In the genomic region with DNA sequence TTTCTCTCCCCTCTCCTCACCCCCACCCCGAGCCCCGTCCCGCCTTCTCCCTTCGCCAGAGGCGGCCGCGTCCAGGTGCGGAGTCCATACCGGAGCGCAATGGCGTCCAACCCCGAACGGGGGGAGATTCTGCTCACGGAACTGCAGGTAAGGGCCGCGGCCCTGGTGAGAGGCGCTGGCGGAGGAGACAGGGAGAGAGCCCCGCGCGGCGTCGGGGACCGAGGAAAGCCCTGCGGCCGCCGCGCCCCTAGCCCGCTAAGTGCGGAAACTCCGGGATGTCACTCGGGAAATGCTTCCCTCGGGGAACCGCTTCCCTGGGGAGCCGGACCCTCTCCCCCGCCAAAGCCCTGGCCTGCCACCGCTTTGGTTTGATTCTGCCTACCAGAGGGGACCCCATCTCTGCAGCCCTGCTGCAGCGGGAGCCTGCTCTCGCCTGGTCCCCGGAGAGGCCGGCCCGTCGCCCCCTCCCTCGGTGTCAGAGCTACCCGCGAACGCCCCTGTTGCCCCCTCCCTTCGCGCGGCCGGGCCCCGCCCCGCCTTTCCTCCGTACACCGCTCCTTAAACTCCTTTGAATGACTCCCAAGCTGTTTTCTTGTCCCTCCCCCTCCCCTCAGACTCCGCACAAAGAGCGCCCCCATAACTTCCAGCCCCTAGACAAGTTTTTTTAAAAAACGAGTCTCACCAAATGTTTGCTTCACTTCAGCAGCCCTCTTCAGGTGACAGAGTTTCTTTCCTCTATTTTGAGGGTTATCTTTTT, we compare ENCODE assay signal across 8 cellular contexts. TPM values are rescaled to one million over a fixed set of nuclear protein-coding genes. Genes with fewer than 3 reads are reported as not detected.
DNase-seq lines count a peak whose midpoint lies in the region; ATAC-seq and TF ChIP-seq lines count a peak whose summit lies in the region.

No MANE protein-coding gene starts in this region.

- peaks cover 13% of the 10 kb centered on the region for H3K4me1 Mint-ChIP-seq in WTC11

- peak; percentile 42 for ATAC-seq in GM18517 (IDR thresholded peaks at IDR 0.05; ENCODE audit: unreplicated experiment)
- peak; percentile 14 for ATAC-seq in HG03060 (IDR thresholded peaks at IDR 0.05; ENCODE audit: low read depth, unreplicated experiment)
- peak; percentile 57 for ATAC-seq in WTC11

- no peaks in the 10 kb centered on the region for H3K9me3 Mint-ChIP-seq in WTC11

- CTCF ChIA-PET in WTC11 (lab: Charles Lee), result interaction anchor here (0.6 to 3.8 kb wide), 6 partner anchors 9 to 504 kb away, joined by 3 to 17 read pairs (median 4); no protein-coding TSS in a partner anchor

- TF ChIP-seq CTCF in WTC11 (IDR thresholded peaks at IDR 0.05), result no peak

- POLR2A ChIA-PET in WTC11 (lab: Charles Lee), result interaction anchor here (0.6 to 1.4 kb wide), 13 partner anchors 9 to 237 kb away, joined by 3 to 8 read pairs (median 4); partner anchors contain the start of gene GTF2B

- peak; percentile 47 for DNase-seq in A172 (ENCODE audit: low spot score)
- peak; percentile 84 for DNase-seq in NCI-H2171 treated with DMSO at 0.1 percent for 48 hours (lab: John Stamatoyannopoulos, UW)
- DNase-seq in WTC11 (ENCODE audit: low spot score), result peak; percentile 85
- peak; percentile 75 for DNase-seq in cerebellar cortex (ENCODE audit: low spot score)
- peak; percentile 51 for DNase-seq in kidney glomerular epithelial cell (lab: John Stamatoyannopoulos, UW)
- peak; percentile 18 to 44 for DNase-seq in stimulated activated CD4-positive, alpha-beta T cell treated with anti-CD3 and anti-CD28 coated beads, Interleukin-1b, Interleukin-23, amount 100 ng/mL, for 4 hours (ENCODE audit: low read depth in 2 of 2)

- peak overlapping the region; percentile 98 for H3K4me3 Mint-ChIP-seq in WTC11

- H3K27ac Mint-ChIP-seq in WTC11, result peak overlapping the region; percentile 85

- no peaks in the 10 kb centered on the region for H3K36me3 Mint-ChIP-seq in WTC11

- H3K27me3 Mint-ChIP-seq in WTC11 (ENCODE audit: low read depth), result no peaks in the 10 kb centered on the region

TF ChIP-seq in WTC11, 78 proteins besides CTCF, POLR2A, EP300 and RAD21:
- TF ChIP-seq ATF1 (CRISPR knock-in tag; IDR thresholded peaks at IDR 0.05), result no peak
- no peak for TF ChIP-seq SMAD4 (CRISPR knock-in tag; IDR thresholded peaks at IDR 0.05)
- no peak for TF ChIP-seq E2F5 (CRISPR knock-in tag; IDR thresholded peaks at IDR 0.05)
- no peak for TF ChIP-seq NFYB (CRISPR knock-in tag; conservative IDR thresholded peaks at IDR 0.05; ENCODE audit: low read depth)
- TF ChIP-seq, protein P1, sequence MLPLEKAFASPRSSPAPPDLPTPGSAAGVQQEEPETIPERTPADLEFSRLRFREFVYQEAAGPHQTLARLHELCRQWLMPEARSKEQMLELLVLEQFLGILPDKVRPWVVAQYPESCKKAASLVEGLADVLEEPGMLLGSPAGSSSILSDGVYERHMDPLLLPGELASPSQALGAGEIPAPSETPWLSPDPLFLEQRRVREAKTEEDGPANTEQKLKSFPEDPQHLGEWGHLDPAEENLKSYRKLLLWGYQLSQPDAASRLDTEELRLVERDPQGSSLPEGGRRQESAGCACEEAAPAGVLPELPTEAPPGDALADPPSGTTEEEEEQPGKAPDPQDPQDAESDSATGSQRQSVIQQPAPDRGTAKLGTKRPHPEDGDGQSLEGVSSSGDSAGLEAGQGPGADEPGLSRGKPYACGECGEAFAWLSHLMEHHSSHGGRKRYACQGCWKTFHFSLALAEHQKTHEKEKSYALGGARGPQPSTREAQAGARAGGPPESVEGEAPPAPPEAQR (CRISPR knock-in tag; IDR thresholded peaks at IDR 0.05), result no peak
- TF ChIP-seq FOXJ3 (CRISPR knock-in tag; IDR thresholded peaks at IDR 0.05; ENCODE audit: borderline replicate concordance), result no peak
- no peak for TF ChIP-seq FOXK1 (CRISPR knock-in tag; IDR thresholded peaks at IDR 0.05)
- no peak for TF ChIP-seq RELA (CRISPR knock-in tag; IDR thresholded peaks at IDR 0.05; ENCODE audit: borderline replicate concordance)
- no peak for TF ChIP-seq ZMAT4 (CRISPR knock-in tag; IDR thresholded peaks at IDR 0.05)
- TF ChIP-seq JUN (CRISPR knock-in tag; IDR thresholded peaks at IDR 0.05), result 0 out of 2 replicates have a peak, but pooled peaks have one; percentile 11
- TF ChIP-seq GTF2I (CRISPR knock-in tag; conservative IDR thresholded peaks at IDR 0.05), result no peak
- no peak for TF ChIP-seq ZNF532 (CRISPR knock-in tag; IDR thresholded peaks at IDR 0.05; ENCODE audit: borderline replicate concordance)
- TF ChIP-seq TEAD1 (CRISPR knock-in tag; IDR thresholded peaks at IDR 0.05), result 0 out of 2 replicates have a peak, but pooled peaks have one; percentile 30
- peak; percentile 43; the same call in 1 of the 2 replicates for TF ChIP-seq SP1 (CRISPR knock-in tag; conservative IDR thresholded peaks at IDR 0.05)
- TF ChIP-seq ETV6 (CRISPR knock-in tag; IDR thresholded peaks at IDR 0.05), result no peak; the same call in 1 of the 2 replicates
- TF ChIP-seq, protein P2, sequence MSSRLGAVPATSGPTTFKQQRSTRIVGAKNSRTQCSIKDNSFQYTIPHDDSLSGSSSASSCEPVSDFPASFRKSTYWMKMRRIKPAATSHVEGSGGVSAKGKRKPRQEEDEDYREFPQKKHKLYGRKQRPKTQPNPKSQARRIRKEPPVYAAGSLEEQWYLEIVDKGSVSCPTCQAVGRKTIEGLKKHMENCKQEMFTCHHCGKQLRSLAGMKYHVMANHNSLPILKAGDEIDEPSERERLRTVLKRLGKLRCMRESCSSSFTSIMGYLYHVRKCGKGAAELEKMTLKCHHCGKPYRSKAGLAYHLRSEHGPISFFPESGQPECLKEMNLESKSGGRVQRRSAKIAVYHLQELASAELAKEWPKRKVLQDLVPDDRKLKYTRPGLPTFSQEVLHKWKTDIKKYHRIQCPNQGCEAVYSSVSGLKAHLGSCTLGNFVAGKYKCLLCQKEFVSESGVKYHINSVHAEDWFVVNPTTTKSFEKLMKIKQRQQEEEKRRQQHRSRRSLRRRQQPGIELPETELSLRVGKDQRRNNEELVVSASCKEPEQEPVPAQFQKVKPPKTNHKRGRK (CRISPR knock-in tag; IDR thresholded peaks at IDR 0.05; ENCODE audit: borderline replicate concordance), result no peak
- TF ChIP-seq ZNF121 (CRISPR knock-in tag; IDR thresholded peaks at IDR 0.05), result no peak
- TF ChIP-seq RORB (CRISPR knock-in tag; IDR thresholded peaks at IDR 0.05), result no peak
- peak; percentile 69; the same call in 1 of the 2 replicates for TF ChIP-seq HMGXB4 (CRISPR knock-in tag; IDR thresholded peaks at IDR 0.05)

RNA-seq across cellular contexts. Expression of gene PKN2, which starts 0.6 kb away (rescaled TPM):
- total RNA-seq in A172 (2014; rRNA removed; shearing (Covaris generic)), result 13.9 and 15.7 TPM in 2 replicates
- 30.8 to 32.6 TPM (median 32.2 TPM) in 3 replicates for total RNA-seq in WTC11 (2021)

Comparison
In these comparisons a context has a peak if more than half of its experiments do, and no peak if none do; other contexts are left out.
1. Peak in every context shown above with its lines: DNase-seq and ATAC-seq.
2. DNase-seq: peak in every context shown above with its lines; median percentile 85 in WTC11; 84 in NCI-H2171 treated with DMSO at 0.1 percent for 48 hours; 75 in cerebellar cortex; 51 in kidney glomerular epithelial cell; 47 in A172; 31 in stimulated activated CD4-positive, alpha-beta T cell treated with anti-CD3 and anti-CD28 coated beads, Interleukin-1b, Interleukin-23, amount 100 ng/mL, for 4 hours.